ENCODE assay signal across 1 cellular context in genomic region chr14:51880810-51881580, GRCh38.
TF ChIP-seq lines count a peak whose summit lies in the region.

No MANE protein-coding gene starts in this region.

TF ChIP-seq in SK-N-SH, 30 proteins besides CTCF, POLR2A, EP300 and RAD21:
- no peak for TF ChIP-seq GATA2 (CRISPR knock-in tag; IDR thresholded peaks at IDR 0.05)
- TF ChIP-seq YY1 (IDR thresholded peaks at IDR 0.05; ENCODE audit: low read depth): no peak
- no peak for TF ChIP-seq RXRA (IDR thresholded peaks at IDR 0.05; ENCODE audit: borderline replicate concordance, low read depth)
- TF ChIP-seq ELF1 (IDR thresholded peaks at IDR 0.05): no peak
- no peak for TF ChIP-seq TCF12 (IDR thresholded peaks at IDR 0.05)
- no peak for TF ChIP-seq FOXM1 (IDR thresholded peaks at IDR 0.05; ENCODE audit: low read depth)
- no peak for TF ChIP-seq MXI1 (IDR thresholded peaks at IDR 0.05; ENCODE audit: low read depth, low read length)
- TF ChIP-seq TEAD4 (IDR thresholded peaks at IDR 0.05; ENCODE audit: borderline replicate concordance, insufficient read depth): no peak
- TF ChIP-seq POLR2AphosphoS5 (IDR thresholded peaks at IDR 0.05; ENCODE audit: low read depth, low read length): no peak
- TF ChIP-seq NFIC (IDR thresholded peaks at IDR 0.05; ENCODE audit: borderline replicate concordance): no peak
- no peak for TF ChIP-seq MAX (IDR thresholded peaks at IDR 0.05; ENCODE audit: low read depth)
- no peak for TF ChIP-seq PBX3 (IDR thresholded peaks at IDR 0.05)
- no peak for TF ChIP-seq SIN3A (IDR thresholded peaks at IDR 0.05; ENCODE audit: borderline replicate concordance, low read depth, low read length)
